23 cellular contexts compared by ENCODE assay signal in the genomic region with DNA sequence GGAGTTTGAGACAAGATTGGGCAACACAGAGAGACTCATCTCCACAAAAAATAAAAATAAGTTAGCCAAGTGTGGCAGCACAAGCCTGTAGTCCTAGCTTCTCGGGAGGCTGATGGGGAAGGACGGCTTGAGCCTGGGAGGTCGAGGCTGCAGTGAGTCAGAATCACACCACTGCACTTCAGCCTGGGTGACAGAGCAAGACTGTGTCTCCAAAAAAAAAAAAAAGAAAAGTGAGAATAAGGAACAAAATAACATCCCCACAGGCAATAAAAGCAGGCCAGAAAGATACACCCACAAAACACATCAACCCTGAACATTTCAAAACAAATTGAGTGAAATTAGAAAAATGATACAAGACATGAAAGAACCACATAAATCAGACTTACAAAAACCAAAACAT. TPM values are rescaled to one million over a fixed set of nuclear protein-coding genes. Genes with fewer than 3 reads are reported as not detected.
A peak's percentile ranks its signal among the peaks of the same experiment; 100 is the strongest.
DNase-seq lines count a peak whose midpoint lies in the region; ATAC-seq, FAIRE-seq and TF ChIP-seq lines count a peak whose summit lies in the region.
"Had no signal": no experiment of that assay in that cellular context is flagged by ENCODE, and none has a peak within 500 bp of the region (broad histone marks: within the 10 kb centered on the region; RNA-seq: fewer than 3 reads in every experiment).

No MANE protein-coding gene starts in this region.

- H3K4me1 Mint-ChIP-seq in activated T-cell treated with anti-CD3 and anti-CD28 coated beads, Interleukin-2, amount 50 U/mL, for 72 hours (ENCODE audit: low read depth), result no peaks in the 10 kb centered on the region

- H3K4me1 ChIP-seq in stomach, result no peaks in the 10 kb centered on the region
- H3K4me1 ChIP-seq: SJCRH30 had no signal

- TF ChIP-seq POLR2A in stomach (IDR thresholded peaks at IDR 0.05), result no peak

- intact Hi-C loops in stomach (cut with DNase I; ENCODE audit: low total_unique reads), result no loop called here

- no peaks in the 10 kb centered on the region for H3K27me3 Mint-ChIP-seq in activated T-cell treated with anti-CD3 and anti-CD28 coated beads, Interleukin-2, amount 50 U/mL, for 72 hours (ENCODE audit: low read depth)

- no peak overlapping the region for H3K4me3 ChIP-seq in brain microvascular endothelial cell (ENCODE audit: low read depth, low read length)
- no peak overlapping the region for H3K4me3 ChIP-seq in stomach
- H3K4me3 ChIP-seq: SJCRH30 had no signal

- no peak for FAIRE-seq in frontal cortex (lab: Jason Lieb, UNC)
- FAIRE-seq: A204.1, D721Med, GM12891, GM18507, HepG2 had no signal

- H3K9me3 ChIP-seq in stomach, result peaks cover 0 to 14% (median 7%) of the 10 kb centered on the region in 4 donors
- H3K9me3 ChIP-seq: SJCRH30 had no signal

- peaks cover 18% of the 10 kb centered on the region for H3K36me3 ChIP-seq in brain microvascular endothelial cell (replicated peaks)
- H3K36me3 ChIP-seq in stomach, result peaks cover 22 to 73% (median 63%) of the 10 kb centered on the region in 4 donors

- WGBS in stomach, 5 donors, result 90 to 96% (median 96%) methylated on average over 3 of the region's 3 CpGs

- ATAC-seq in activated T-cell treated with anti-CD3 and anti-CD28 coated beads, Interleukin-2, amount 50 U/mL, for 72 hours (replicated peaks in 1 of 2), result no peak
- ATAC-seq in GM18867 (IDR thresholded peaks at IDR 0.05; ENCODE audit: unreplicated experiment), result no peak
- ATAC-seq: CD8-positive, alpha-beta T cell; HepG2; Panc1 had no signal

- in situ Hi-C loops in brain microvascular endothelial cell (cut with HindIII; ENCODE audit: low pct_ligation_motif_present, low sequenced_read_pairs), result no loop called here

- H3K27ac ChIP-seq in brain microvascular endothelial cell (no peak overlapping the region), stomach (no peak overlapping the region)
- H3K27ac ChIP-seq: SJCRH30 had no signal

- no peak for TF ChIP-seq EP300 in stomach (IDR thresholded peaks at IDR 0.05)

- H3K27ac Mint-ChIP-seq in activated T-cell treated with anti-CD3 and anti-CD28 coated beads, Interleukin-2, amount 50 U/mL, for 72 hours, result peak overlapping the region; percentile 85
- H3K27ac Mint-ChIP-seq: CD8-positive, alpha-beta T cell had no signal

- TF ChIP-seq CTCF in brain microvascular endothelial cell (IDR thresholded peaks at IDR 0.05; ENCODE audit: low read depth, low read length, missing control alignments), result no peak
- TF ChIP-seq CTCF in stomach (IDR thresholded peaks at IDR 0.05), result no peak

- H3K4me3 Mint-ChIP-seq in activated T-cell treated with anti-CD3 and anti-CD28 coated beads, Interleukin-2, amount 50 U/mL, for 72 hours, result no peak overlapping the region
- H3K4me3 Mint-ChIP-seq: CD8-positive, alpha-beta T cell had no signal

- H3K9me3 Mint-ChIP-seq in activated T-cell treated with anti-CD3 and anti-CD28 coated beads, Interleukin-2, amount 50 U/mL, for 72 hours, result peaks cover 5 to 15% of the 10 kb centered on the region in 2 donors

- DNase-seq in activated T-cell treated with anti-CD3 and anti-CD28 coated beads, Interleukin-2, amount 50 U/mL, for 72 hours, result no peak
- DNase-seq in activated T-cell treated with anti-CD3 and anti-CD28 coated beads, Interleukin-2, amount 50 U/mL, for 48 hours, result no peak
- DNase-seq in brain microvascular endothelial cell (peak; percentile 18), foreskin melanocyte (peak; percentile 64), renal cortical epithelial cell (ENCODE audit: low read depth) (peak; percentile 19), stomach (no peak), frontal cortex (ENCODE audit: low spot score in 2 of 2) (no peak)
- DNase-seq: CD8-positive, alpha-beta T cell; H7; KBM-7; NCI-H1105 treated with DMSO at 0.1 percent for 48 hours; NCI-H1694 treated with DMSO at 0.1 percent for 48 hours; NCI-H2107; NCI-H226; NCI-H526; SJCRH30 had no signal

- H3K27me3 ChIP-seq in brain microvascular endothelial cell (replicated peaks) (no peaks in the 10 kb centered on the region), stomach (no peaks in the 10 kb centered on the region)
- H3K27me3 ChIP-seq: SJCRH30 had no signal

- peaks cover 9 to 29% of the 10 kb centered on the region in 2 donors for H3K36me3 Mint-ChIP-seq in activated T-cell treated with anti-CD3 and anti-CD28 coated beads, Interleukin-2, amount 50 U/mL, for 72 hours (ENCODE audit: insufficient read depth in 2 of 2)

RNA-seq across cellular contexts. Expression of gene OCA2, which starts 48.7 kb away (rescaled TPM):
- total RNA-seq in activated T-cell treated with anti-CD3 and anti-CD28 coated beads, Interleukin-2, amount 50 U/mL, for 72 hours, result under 1 TPM in 1 of 2 donors, not detected in 1; 0.14 TPM
- total RNA-seq in renal cortical epithelial cell (0.40 TPM in 1 of 2 replicates, not detected in the other), stomach (under 1 TPM in 2 of 5 donors, not detected in 3; 0.55 to 0.89 TPM), frontal cortex (4.5 TPM)
- under 1 TPM in 2 of 3 donors, not detected in 1; 0.12 to 0.75 TPM for polyA plus RNA-seq in stomach
- total RNA-seq: CD8-positive, alpha-beta T cell; SJCRH30 had no signal

Comparison
In these comparisons a context has a peak if more than half of its experiments do, and no peak if none do; other contexts are left out.
1. DNase-seq: peak in brain microvascular endothelial cell (single experiment), foreskin melanocyte (single experiment) and renal cortical epithelial cell (single experiment); none in activated T-cell treated with anti-CD3 and anti-CD28 coated beads, Interleukin-2, amount 50 U/mL, for 72 hours (0 of 2), activated T-cell treated with anti-CD3 and anti-CD28 coated beads, Interleukin-2, amount 50 U/mL, for 48 hours (0 of 2), stomach (single experiment) and frontal cortex (0 of 2).